ENCODE assay signal across 1 cellular context in the genomic region with DNA sequence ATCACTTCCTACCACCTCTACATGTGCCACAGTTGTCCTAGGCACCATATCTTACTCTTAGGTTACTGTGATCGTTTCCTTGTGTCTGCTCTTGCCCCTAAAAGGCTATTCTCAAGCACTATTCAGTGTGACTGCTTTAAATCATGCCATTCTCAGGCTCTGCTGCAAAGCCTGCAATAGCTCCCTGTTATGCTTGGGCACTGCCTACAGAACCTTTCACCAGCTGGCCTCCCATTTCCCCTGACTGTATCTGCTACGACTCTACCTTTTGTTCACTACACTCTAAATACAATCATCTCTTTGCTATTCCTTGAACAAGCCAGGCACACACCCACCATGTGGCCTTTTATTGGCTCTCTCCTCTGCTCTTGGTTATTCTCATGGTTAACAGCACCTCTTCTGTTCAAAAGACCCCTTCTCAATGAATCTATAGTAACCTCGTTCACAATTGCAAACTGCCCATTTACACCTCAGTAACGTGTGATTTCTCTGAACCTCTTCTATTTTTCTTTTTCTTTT.
TF ChIP-seq lines count a peak whose summit lies in the region.

No MANE protein-coding gene starts in this region.

TF ChIP-seq in GM23338, 12 proteins besides CTCF, POLR2A, EP300 and RAD21 (continued from another document):
- TF ChIP-seq, protein P1, sequence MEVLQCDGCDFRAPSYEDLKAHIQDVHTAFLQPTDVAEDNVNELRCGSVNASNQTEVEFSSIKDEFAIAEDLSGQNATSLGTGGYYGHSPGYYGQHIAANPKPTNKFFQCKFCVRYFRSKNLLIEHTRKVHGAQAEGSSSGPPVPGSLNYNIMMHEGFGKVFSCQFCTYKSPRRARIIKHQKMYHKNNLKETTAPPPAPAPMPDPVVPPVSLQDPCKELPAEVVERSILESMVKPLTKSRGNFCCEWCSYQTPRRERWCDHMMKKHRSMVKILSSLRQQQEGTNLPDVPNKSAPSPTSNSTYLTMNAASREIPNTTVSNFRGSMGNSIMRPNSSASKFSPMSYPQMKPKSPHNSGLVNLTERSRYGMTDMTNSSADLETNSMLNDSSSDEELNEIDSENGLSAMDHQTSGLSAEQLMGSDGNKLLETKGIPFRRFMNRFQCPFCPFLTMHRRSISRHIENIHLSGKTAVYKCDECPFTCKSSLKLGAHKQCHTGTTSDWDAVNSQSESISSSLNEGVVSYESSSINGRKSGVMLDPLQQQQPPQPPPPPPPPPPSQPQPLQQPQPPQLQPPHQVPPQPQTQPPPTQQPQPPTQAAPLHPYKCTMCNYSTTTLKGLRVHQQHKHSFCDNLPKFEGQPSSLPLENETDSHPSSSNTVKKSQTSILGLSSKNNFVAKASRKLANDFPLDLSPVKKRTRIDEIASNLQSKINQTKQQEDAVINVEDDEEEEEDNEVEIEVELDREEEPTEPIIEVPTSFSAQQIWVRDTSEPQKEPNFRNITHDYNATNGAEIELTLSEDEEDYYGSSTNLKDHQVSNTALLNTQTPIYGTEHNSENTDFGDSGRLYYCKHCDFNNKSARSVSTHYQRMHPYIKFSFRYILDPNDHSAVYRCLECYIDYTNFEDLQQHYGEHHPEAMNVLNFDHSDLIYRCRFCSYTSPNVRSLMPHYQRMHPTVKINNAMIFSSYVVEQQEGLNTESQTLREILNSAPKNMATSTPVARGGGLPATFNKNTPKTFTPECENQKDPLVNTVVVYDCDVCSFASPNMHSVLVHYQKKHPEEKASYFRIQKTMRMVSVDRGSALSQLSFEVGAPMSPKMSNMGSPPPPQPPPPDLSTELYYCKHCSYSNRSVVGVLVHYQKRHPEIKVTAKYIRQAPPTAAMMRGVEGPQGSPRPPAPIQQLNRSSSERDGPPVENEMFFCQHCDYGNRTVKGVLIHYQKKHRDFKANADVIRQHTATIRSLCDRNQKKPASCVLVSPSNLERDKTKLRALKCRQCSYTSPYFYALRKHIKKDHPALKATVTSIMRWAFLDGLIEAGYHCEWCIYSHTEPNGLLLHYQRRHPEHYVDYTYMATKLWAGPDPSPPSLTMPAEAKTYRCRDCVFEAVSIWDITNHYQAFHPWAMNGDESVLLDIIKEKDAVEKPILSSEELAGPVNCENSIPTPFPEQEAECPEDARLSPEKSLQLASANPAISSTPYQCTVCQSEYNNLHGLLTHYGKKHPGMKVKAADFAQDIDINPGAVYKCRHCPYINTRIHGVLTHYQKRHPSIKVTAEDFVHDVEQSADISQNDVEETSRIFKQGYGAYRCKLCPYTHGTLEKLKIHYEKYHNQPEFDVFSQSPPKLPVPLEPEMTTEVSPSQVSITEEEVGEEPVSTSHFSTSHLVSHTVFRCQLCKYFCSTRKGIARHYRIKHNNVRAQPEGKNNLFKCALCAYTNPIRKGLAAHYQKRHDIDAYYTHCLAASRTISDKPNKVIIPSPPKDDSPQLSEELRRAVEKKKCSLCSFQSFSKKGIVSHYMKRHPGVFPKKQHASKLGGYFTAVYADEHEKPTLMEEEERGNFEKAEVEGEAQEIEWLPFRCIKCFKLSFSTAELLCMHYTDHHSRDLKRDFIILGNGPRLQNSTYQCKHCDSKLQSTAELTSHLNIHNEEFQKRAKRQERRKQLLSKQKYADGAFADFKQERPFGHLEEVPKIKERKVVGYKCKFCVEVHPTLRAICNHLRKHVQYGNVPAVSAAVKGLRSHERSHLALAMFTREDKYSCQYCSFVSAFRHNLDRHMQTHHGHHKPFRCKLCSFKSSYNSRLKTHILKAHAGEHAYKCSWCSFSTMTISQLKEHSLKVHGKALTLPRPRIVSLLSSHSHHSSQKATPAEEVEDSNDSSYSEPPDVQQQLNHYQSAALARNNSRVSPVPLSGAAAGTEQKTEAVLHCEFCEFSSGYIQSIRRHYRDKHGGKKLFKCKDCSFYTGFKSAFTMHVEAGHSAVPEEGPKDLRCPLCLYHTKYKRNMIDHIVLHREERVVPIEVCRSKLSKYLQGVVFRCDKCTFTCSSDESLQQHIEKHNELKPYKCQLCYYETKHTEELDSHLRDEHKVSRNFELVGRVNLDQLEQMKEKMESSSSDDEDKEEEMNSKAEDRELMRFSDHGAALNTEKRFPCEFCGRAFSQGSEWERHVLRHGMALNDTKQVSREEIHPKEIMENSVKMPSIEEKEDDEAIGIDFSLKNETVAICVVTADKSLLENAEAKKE (CRISPR knock-in tag; IDR thresholded peaks at IDR 0.05), result no peak
- TF ChIP-seq NANOG (IDR thresholded peaks at IDR 0.05; ENCODE audit: borderline replicate concordance) (no peak), STAT1 (IDR thresholded peaks at IDR 0.05; ENCODE audit: unreplicated experiment) (no peak), EZH2 (IDR thresholded peaks at IDR 0.05; ENCODE audit: low read depth, unreplicated experiment) (no peak), JUNB (IDR thresholded peaks at IDR 0.05; ENCODE audit: unreplicated experiment) (no peak), POLR2AphosphoS5 (IDR thresholded peaks at IDR 0.05; ENCODE audit: low read depth) (no peak), ZNF331 (CRISPR knock-in tag; IDR thresholded peaks at IDR 0.05; ENCODE audit: low read depth) (no peak), EZH2phosphoT487 (IDR thresholded peaks at IDR 0.05; ENCODE audit: unreplicated experiment) (no peak)
- TF ChIP-seq, protein P2, sequence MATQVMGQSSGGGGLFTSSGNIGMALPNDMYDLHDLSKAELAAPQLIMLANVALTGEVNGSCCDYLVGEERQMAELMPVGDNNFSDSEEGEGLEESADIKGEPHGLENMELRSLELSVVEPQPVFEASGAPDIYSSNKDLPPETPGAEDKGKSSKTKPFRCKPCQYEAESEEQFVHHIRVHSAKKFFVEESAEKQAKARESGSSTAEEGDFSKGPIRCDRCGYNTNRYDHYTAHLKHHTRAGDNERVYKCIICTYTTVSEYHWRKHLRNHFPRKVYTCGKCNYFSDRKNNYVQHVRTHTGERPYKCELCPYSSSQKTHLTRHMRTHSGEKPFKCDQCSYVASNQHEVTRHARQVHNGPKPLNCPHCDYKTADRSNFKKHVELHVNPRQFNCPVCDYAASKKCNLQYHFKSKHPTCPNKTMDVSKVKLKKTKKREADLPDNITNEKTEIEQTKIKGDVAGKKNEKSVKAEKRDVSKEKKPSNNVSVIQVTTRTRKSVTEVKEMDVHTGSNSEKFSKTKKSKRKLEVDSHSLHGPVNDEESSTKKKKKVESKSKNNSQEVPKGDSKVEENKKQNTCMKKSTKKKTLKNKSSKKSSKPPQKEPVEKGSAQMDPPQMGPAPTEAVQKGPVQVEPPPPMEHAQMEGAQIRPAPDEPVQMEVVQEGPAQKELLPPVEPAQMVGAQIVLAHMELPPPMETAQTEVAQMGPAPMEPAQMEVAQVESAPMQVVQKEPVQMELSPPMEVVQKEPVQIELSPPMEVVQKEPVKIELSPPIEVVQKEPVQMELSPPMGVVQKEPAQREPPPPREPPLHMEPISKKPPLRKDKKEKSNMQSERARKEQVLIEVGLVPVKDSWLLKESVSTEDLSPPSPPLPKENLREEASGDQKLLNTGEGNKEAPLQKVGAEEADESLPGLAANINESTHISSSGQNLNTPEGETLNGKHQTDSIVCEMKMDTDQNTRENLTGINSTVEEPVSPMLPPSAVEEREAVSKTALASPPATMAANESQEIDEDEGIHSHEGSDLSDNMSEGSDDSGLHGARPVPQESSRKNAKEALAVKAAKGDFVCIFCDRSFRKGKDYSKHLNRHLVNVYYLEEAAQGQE (IDR thresholded peaks at IDR 0.05; ENCODE audit: unreplicated experiment), result no peak
